ENCODE assay signal across 1 cellular context in the genomic region with DNA sequence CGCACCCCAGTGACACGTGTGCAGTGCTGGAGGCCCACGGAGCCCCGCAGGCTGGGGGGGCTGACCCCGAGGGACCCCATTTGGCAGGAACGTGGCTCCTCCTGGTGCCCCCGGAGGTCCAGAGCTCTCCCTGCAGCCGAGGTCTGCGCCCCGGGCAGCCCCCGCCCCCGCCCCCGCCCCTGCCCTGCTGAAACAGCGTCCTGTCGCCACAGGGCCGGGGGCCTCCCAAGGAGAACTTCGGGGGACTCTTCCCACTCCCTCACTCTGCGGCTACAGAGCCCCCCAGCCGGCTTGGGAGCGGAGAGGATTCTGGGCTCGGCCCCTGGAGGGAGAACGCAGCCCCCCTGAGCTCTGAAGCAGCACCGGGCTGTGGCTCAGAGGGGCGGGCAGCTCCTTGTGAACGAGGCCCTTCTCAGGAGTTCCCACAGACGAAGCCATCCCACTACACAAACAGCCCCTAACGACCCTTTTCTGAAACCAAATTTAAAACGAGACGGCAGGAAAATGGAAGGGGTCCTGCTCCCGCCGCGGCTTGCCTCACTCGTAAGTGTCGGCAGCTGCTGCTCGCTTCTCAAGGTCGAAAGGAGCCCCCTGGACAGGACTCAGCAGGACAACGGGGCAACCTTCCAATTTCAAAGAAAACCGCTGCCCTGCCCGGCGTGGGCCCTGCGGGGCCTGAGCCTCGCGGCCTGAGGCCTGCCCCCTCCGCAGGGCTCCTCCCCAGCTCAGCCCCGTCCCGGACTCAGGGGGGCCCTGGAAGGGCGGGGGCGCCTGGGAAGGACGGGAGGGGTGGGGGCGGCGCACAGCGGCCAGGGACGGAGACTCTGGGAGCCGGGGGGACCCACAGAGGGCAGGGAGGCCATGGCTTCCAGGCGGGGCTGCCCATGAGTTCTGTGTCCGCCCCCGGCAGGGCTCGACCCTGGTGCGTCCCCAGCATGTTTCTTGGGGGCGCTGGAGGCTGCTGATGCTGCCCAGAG.
TF ChIP-seq lines count a peak whose summit lies in the region.

No MANE protein-coding gene starts in this region.

TF ChIP-seq in HCT116, 20 proteins besides CTCF, POLR2A, EP300 and RAD21 (continued from another document):
- TF ChIP-seq, protein P1, sequence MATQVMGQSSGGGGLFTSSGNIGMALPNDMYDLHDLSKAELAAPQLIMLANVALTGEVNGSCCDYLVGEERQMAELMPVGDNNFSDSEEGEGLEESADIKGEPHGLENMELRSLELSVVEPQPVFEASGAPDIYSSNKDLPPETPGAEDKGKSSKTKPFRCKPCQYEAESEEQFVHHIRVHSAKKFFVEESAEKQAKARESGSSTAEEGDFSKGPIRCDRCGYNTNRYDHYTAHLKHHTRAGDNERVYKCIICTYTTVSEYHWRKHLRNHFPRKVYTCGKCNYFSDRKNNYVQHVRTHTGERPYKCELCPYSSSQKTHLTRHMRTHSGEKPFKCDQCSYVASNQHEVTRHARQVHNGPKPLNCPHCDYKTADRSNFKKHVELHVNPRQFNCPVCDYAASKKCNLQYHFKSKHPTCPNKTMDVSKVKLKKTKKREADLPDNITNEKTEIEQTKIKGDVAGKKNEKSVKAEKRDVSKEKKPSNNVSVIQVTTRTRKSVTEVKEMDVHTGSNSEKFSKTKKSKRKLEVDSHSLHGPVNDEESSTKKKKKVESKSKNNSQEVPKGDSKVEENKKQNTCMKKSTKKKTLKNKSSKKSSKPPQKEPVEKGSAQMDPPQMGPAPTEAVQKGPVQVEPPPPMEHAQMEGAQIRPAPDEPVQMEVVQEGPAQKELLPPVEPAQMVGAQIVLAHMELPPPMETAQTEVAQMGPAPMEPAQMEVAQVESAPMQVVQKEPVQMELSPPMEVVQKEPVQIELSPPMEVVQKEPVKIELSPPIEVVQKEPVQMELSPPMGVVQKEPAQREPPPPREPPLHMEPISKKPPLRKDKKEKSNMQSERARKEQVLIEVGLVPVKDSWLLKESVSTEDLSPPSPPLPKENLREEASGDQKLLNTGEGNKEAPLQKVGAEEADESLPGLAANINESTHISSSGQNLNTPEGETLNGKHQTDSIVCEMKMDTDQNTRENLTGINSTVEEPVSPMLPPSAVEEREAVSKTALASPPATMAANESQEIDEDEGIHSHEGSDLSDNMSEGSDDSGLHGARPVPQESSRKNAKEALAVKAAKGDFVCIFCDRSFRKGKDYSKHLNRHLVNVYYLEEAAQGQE (IDR thresholded peaks at IDR 0.05; ENCODE audit: low read depth), result no peak
